In genomic region chr2:9951522-9952285, GRCh38 we compare ENCODE assay signal across 8 cellular contexts. TPM values are rescaled to one million over a fixed set of nuclear protein-coding genes. Genes with fewer than 3 reads are reported as not detected.
DNase-seq lines count a peak whose midpoint lies in the region; ATAC-seq and TF ChIP-seq lines count a peak whose summit lies in the region.

Gene GRHL1, plus strand, starts transcription at chr2:9951693. Its CDS starts 141 bp downstream, at chr2:9951834.

- peak within 1 kb of the TSS; percentile 55 for H3K4me3 ChIP-seq in NT2/D1 (ENCODE audit: insufficient read length, low read depth)
- H3K4me3 ChIP-seq in mesodermal cell (ENCODE audit: extremely low read depth, insufficient read depth, low read length, poor library complexity, severe bottlenecking) = peak within 1 kb of the TSS; percentile 53

- WGBS in mesodermal cell (ENCODE audit: insufficient coverage in 2 of 2), 2 experiments = 0% methylated on average over 64 to 97 of the region's 111 CpGs

- no peak for TF ChIP-seq CTCF in endothelial cell (IDR thresholded peaks at IDR 0.05; ENCODE audit: unreplicated experiment)

- no peak within 1 kb of the TSS for H3K27ac ChIP-seq in mesodermal cell (ENCODE audit: low read depth, low read length, severe bottlenecking)

- DNase-seq in COLO668 (lab: John Stamatoyannopoulos, UW; ENCODE audit: unreplicated experiment) (peak; percentile 97), HUDEP-2 (lab: John Stamatoyannopoulos, UW; ENCODE audit: unreplicated experiment in 76 of 76) (peak in 73 of 76 experiments; percentile 25 to 93 (median 86)), NT2/D1 (ENCODE audit: low read depth, low spot score) (peak; percentile 84), endothelial cell (ENCODE audit: low spot score) (peak; percentile 92)
- DNase-seq in activated CD8-positive, alpha-beta memory T cell treated with anti-CD3 and anti-CD28 coated beads, Interleukin-2, amount 50 U/mL, for 24 hours (ENCODE audit: extremely low read depth) = peak; percentile 71
- peak; percentile 73 for DNase-seq in stimulated activated CD8-positive, alpha-beta memory T cell treated with anti-CD3 and anti-CD28 coated beads, Interleukin-15, amount 100 ng/mL, for 1 hour (ENCODE audit: low read depth)

- H3K9me3 Mint-ChIP-seq in endothelial cell (ENCODE audit: unreplicated experiment) = no peaks in the 10 kb centered on the region

- H3K27ac Mint-ChIP-seq in endothelial cell (ENCODE audit: unreplicated experiment) = no peak within 1 kb of the TSS

- H3K36me3 Mint-ChIP-seq in endothelial cell (ENCODE audit: low read depth, unreplicated experiment) = peaks cover 5% of the 10 kb centered on the region

- peaks cover 5% of the 10 kb centered on the region for H3K4me1 ChIP-seq in NT2/D1 (ENCODE audit: insufficient read depth, insufficient read length)
- peaks cover 2% of the 10 kb centered on the region for H3K4me1 ChIP-seq in mesodermal cell (ENCODE audit: control insufficient read depth, insufficient read depth, low read length, poor library complexity, severe bottlenecking)

- no peaks in the 10 kb centered on the region for H3K9me3 ChIP-seq in NT2/D1 (ENCODE audit: insufficient read depth, low read length)
- H3K9me3 ChIP-seq in mesodermal cell (ENCODE audit: control insufficient read depth, low read length) = no peaks in the 10 kb centered on the region

- H3K27me3 ChIP-seq in NT2/D1 (ENCODE audit: insufficient read depth, insufficient read length) = peaks cover 54% of the 10 kb centered on the region

- H3K27me3 Mint-ChIP-seq in endothelial cell (ENCODE audit: unreplicated experiment) = peaks cover 9% of the 10 kb centered on the region

- H3K4me1 Mint-ChIP-seq in endothelial cell (ENCODE audit: unreplicated experiment) = peaks cover 11% of the 10 kb centered on the region

- ATAC-seq in GM21447 (IDR thresholded peaks at IDR 0.05; ENCODE audit: unreplicated experiment) = peak; percentile 89

- H3K9ac ChIP-seq in NT2/D1 (ENCODE audit: insufficient read length, low read depth) = peak within 1 kb of the TSS; percentile 67

- H3K36me3 ChIP-seq in NT2/D1 (ENCODE audit: insufficient read depth, insufficient read length, low read length) (no peaks in the 10 kb centered on the region), mesodermal cell (ENCODE audit: control insufficient read depth, insufficient read depth, low read length) (no peaks in the 10 kb centered on the region)

- H3K4me3 Mint-ChIP-seq in endothelial cell (ENCODE audit: unreplicated experiment) = peak within 1 kb of the TSS; percentile 83

RNA-seq across cellular contexts. Expression of gene GRHL1, which starts in this region (rescaled TPM):
- 1.7 TPM for total RNA-seq in endothelial cell (ENCODE audit: unreplicated experiment)
- 1.2 TPM for polyA plus RNA-seq in mesodermal cell (2013, experiment 1 of 2)
- 0.86 TPM for polyA plus RNA-seq in mesodermal cell (2013, experiment 2 of 2)
